Comparison of ENCODE assay signal across 9 cellular contexts in the genomic region with DNA sequence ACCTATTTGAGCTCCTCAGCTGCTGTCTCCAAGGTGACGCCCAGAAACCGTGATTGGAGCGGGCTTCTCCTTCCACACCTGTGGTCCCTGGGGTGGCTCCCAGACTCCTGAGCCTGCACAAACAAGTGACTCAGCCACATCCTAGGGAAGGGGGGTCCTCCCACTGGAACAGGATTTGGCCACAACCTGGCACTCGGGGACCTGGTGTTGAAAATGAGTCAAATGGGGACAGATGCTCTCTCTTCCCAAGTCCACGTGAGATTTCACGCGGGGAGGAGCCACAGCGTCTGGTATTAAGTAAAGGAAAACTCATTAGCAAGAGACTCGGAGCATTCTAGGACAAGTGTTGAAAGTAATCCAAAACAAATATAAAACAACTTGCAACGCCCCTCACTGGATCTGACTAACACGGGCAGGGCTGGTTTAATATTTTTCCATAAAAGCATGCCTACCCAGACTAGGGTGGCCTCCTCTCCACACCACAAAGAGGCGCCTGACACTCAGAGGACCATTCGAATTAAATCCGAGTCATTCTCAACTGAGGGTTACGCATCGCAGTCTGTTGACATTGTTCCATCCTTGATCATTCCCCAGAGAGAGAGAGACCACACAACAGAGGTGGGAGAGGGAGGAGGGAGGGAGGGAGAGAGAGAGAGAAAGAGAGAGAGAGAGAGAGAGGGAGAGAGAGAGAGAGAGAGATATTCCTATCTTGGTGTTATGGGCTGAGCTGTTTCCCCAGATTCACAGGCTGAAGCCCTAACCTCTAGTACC.
DNase-seq lines count a peak whose midpoint lies in the region; ATAC-seq, FAIRE-seq and TF ChIP-seq lines count a peak whose summit lies in the region.
"Had no signal": no experiment of that assay in that cellular context is flagged by ENCODE, and none has a peak within 500 bp of the region (broad histone marks: within the 10 kb centered on the region; RNA-seq: fewer than 3 reads in every experiment).

No MANE protein-coding gene starts in this region.

- H3K14ac ChIP-seq in neuronal stem cell (ENCODE audit: low read length) (no peak overlapping the region), H9 (ENCODE audit: insufficient read depth, low read length) (no peak overlapping the region)

- no peak overlapping the region for H4K8ac ChIP-seq in neuronal stem cell (ENCODE audit: low read depth, low read length)
- H4K8ac ChIP-seq in H9 (replicated peaks; ENCODE audit: insufficient read length, low read depth, low read length) = no peak overlapping the region

- intact Hi-C loops in endothelial cell of umbilical vein (cut with micrococcal nuclease) = loop anchor here (2.0 kb wide), 2 partner anchors 21 to 73 kb away; no protein-coding TSS in a partner anchor

- H4K91ac ChIP-seq in neuronal stem cell (ENCODE audit: low read depth, low read length, poor library complexity) (no peak overlapping the region), H9 (ENCODE audit: insufficient read length, low read depth, low read length) (no peak overlapping the region)

- CTCF ChIA-PET in endothelial cell of umbilical vein (lab: Charles Lee) = interaction anchor here (0.7 to 1.2 kb wide), 3 partner anchors 17 to 51 kb away, joined by 3 to 4 read pairs (median 3); no protein-coding TSS in a partner anchor

- H4K5ac ChIP-seq in H9 (ENCODE audit: insufficient read length, low read depth, low read length) = no peak overlapping the region

- H3K4ac ChIP-seq in neuronal stem cell (ENCODE audit: low read length) = no peak overlapping the region
- H3K4ac ChIP-seq in H9 (ENCODE audit: low read depth, low read length) = no peak overlapping the region

- peaks cover 4% of the 10 kb centered on the region; the same call in 1 of the 2 replicates for H3K27me3 Mint-ChIP-seq in H9 (ENCODE audit: low read depth)

- H3K18ac ChIP-seq in neuronal stem cell (ENCODE audit: low read length) = peak overlapping the region; percentile 25
- no peak overlapping the region for H3K18ac ChIP-seq in H9 (ENCODE audit: insufficient read length, low read depth, low read length)

- no peaks in the 10 kb centered on the region for H4K20me1 ChIP-seq in BLaER1 treated with 17β-estradiol and CSF1 and Interleukin-3, amounts not matched to agents 10 nM and 100 nM
- H4K20me1 ChIP-seq in endothelial cell of umbilical vein (replicated peaks; ENCODE audit: control insufficient read depth, extremely low read depth, insufficient read depth, low read length) (no peaks in the 10 kb centered on the region), H9 (ENCODE audit: control insufficient read depth, insufficient read depth, insufficient read length) (no peaks in the 10 kb centered on the region)

- H3K79me1 ChIP-seq in neuronal stem cell (ENCODE audit: low read depth, low read length) (no peaks in the 10 kb centered on the region), H9 (ENCODE audit: insufficient read depth, low read depth, low read length, poor library complexity, severe bottlenecking) (no peaks in the 10 kb centered on the region)

- no peak for ATAC-seq in HG03378 (IDR thresholded peaks at IDR 0.05; ENCODE audit: unreplicated experiment)

- DNase-seq in NCI-H2029 treated with DMSO at 0.1 percent for 48 hours (lab: John Stamatoyannopoulos, UW) = peak; percentile 45
- DNase-seq in endothelial cell of umbilical vein (ENCODE audit: low read depth, low spot score) = peak; percentile 79
- no peak for DNase-seq in neuronal stem cell (ENCODE audit: low spot score)
- DNase-seq in NCI-H2227 treated with DMSO at 0.1 percent for 48 hours (lab: John Stamatoyannopoulos, UW) = no peak
- no peak for DNase-seq in H9
- DNase-seq in BE2C = no peak

- H3K9me3 ChIP-seq in BLaER1 treated with 17β-estradiol and CSF1 and Interleukin-3, amounts not matched to agents 10 nM and 100 nM (replicated peaks in 1 of 11) = no peaks in the 10 kb centered on the region
- no peaks in the 10 kb centered on the region for H3K9me3 ChIP-seq in endothelial cell of umbilical vein (replicated peaks; ENCODE audit: control insufficient read depth, insufficient read depth, low read length)
- no peaks in the 10 kb centered on the region for H3K9me3 ChIP-seq in neuronal stem cell (replicated peaks in 1 of 2; ENCODE audit: control insufficient read depth in 2 of 2, insufficient read depth in 1 of 2, low read depth in 1 of 2, low read length in 2 of 2)
- H3K9me3 ChIP-seq in H9 (ENCODE audit: control insufficient read depth, low read depth, low read length) = no peaks in the 10 kb centered on the region
- no peaks in the 10 kb centered on the region for H3K9me3 ChIP-seq in BE2C

- no peak overlapping the region for H2BK20ac ChIP-seq in H9 (ENCODE audit: low read depth, low read length, poor library complexity, severe bottlenecking)

- H3K4me2 ChIP-seq in BLaER1 treated with 17β-estradiol and CSF1 and Interleukin-3, amounts not matched to agents 10 nM and 100 nM = peak overlapping the region; percentile 81 to 92 (median 85)
- H3K4me2 ChIP-seq in endothelial cell of umbilical vein (ENCODE audit: insufficient read depth, low read length) (peak overlapping the region; percentile 20), neuronal stem cell (ENCODE audit: insufficient read depth, low read length, poor library complexity, severe bottlenecking) (no peak overlapping the region), H9 (ENCODE audit: insufficient read depth, insufficient read length, low read length) (no peak overlapping the region)

- TF ChIP-seq POLR2A in endothelial cell of umbilical vein (IDR thresholded peaks at IDR 0.05; ENCODE audit: low read depth, low read length) = no peak

- no peak overlapping the region for H2BK15ac ChIP-seq in neuronal stem cell (ENCODE audit: low read length)
- H2BK15ac ChIP-seq in H9 (ENCODE audit: low read depth, low read length) = no peak overlapping the region

- H3K4me3 Mint-ChIP-seq in H9 = no peak overlapping the region

- peak; percentile 92 for FAIRE-seq in endothelial cell of umbilical vein (lab: Jason Lieb, UNC)
- FAIRE-seq: endometrium had no signal

- H3T11ph ChIP-seq in H9 (ENCODE audit: low read length) = no peak overlapping the region

- no peak overlapping the region for H2BK12ac ChIP-seq in neuronal stem cell (ENCODE audit: low read length)
- H2BK12ac ChIP-seq in H9 (ENCODE audit: insufficient read length, low read depth, low read length) = no peak overlapping the region

- dilution Hi-C loops in endothelial cell of umbilical vein (cut with MboI; ENCODE audit: extremely low pct_ligation_motif_present, low sequenced_read_pairs) = no loop called here

- no peak overlapping the region for H3K27ac Mint-ChIP-seq in H9

- peaks cover 61 to 66% (median 63%) of the 10 kb centered on the region in 10 experiments for H3K4me1 ChIP-seq in BLaER1 treated with 17β-estradiol and CSF1 and Interleukin-3, amounts not matched to agents 10 nM and 100 nM
- peaks cover 26% of the 10 kb centered on the region for H3K4me1 ChIP-seq in endothelial cell of umbilical vein (ENCODE audit: control insufficient read depth, extremely low read depth, insufficient read depth, low read length)
- peaks cover 4 to 13% of the 10 kb centered on the region in 2 donors for H3K4me1 ChIP-seq in neuronal stem cell (ENCODE audit: control insufficient read depth in 2 of 2, insufficient read depth in 1 of 2, low read depth in 1 of 2, low read length in 2 of 2)
- H3K4me1 ChIP-seq in H9 (ENCODE audit: insufficient read depth, low read length) = no peaks in the 10 kb centered on the region
- peaks cover 7% of the 10 kb centered on the region for H3K4me1 ChIP-seq in BE2C

- H3K9me3 Mint-ChIP-seq in H9 = no peaks in the 10 kb centered on the region

- no TSS peak for BruUV-seq in endothelial cell of umbilical vein (replicated peaks; lab: Mats Ljungman, UMichigan)

- H2BK120ac ChIP-seq in neuronal stem cell (ENCODE audit: low read depth, low read length) (no peak overlapping the region), H9 (ENCODE audit: low read depth, low read length, poor library complexity, severe bottlenecking) (no peak overlapping the region)

- H3K56ac ChIP-seq in H9 (ENCODE audit: insufficient read length, low read depth, low read length) = no peak overlapping the region

- H3K23ac ChIP-seq in neuronal stem cell (ENCODE audit: low read depth, low read length, poor library complexity) = no peak overlapping the region
- H3K23ac ChIP-seq in H9 (ENCODE audit: insufficient read length, low read depth, low read length) = no peak overlapping the region

- H2AK5ac ChIP-seq in neuronal stem cell (ENCODE audit: low read depth, low read length) = no peak overlapping the region
- H2AK5ac ChIP-seq in H9 (ENCODE audit: insufficient read length, low read length) = no peak overlapping the region

- no peaks in the 10 kb centered on the region; a peak in 1 of 7 replicates for H3K36me3 Mint-ChIP-seq in H9 (ENCODE audit: insufficient read depth in 1 of 3, low read depth in 3 of 3)

- H2AFZ ChIP-seq in endothelial cell of umbilical vein (ENCODE audit: low read depth, low read length) (peak overlapping the region; percentile 67), neuronal stem cell (ENCODE audit: low read length) (no peak overlapping the region), H9 (ENCODE audit: low read length) (no peak overlapping the region)

- peak overlapping the region in 2 of 11 experiments; percentile 8 to 87; a peak in 3 of 22 replicates for H3K27ac ChIP-seq in BLaER1 treated with 17β-estradiol and CSF1 and Interleukin-3, amounts not matched to agents 10 nM and 100 nM
- H3K27ac ChIP-seq in endothelial cell of umbilical vein (ENCODE audit: insufficient read depth, low read depth, low read length) (peak overlapping the region; percentile 44), neuronal stem cell (replicated peaks; ENCODE audit: low read length) (no peak overlapping the region), H9 (ENCODE audit: insufficient read length, low read depth, low read length) (no peak overlapping the region)

- no CpG with 5 or more reads among the region's 16 CpGs for WGBS in neuronal stem cell (ENCODE audit: extremely low coverage in 2 of 2, insufficient read length in 2 of 2, insufficient replicate concordance in 1 of 2), 2 donors
- WGBS in H9 (ENCODE audit: extremely low coverage, insufficient read length, low lambda C conversion rate) = no CpG with 5 or more reads among the region's 16 CpGs

- TF ChIP-seq CTCF in endothelial cell of umbilical vein (IDR thresholded peaks at IDR 0.05; ENCODE audit: extremely low read depth in 1 of 2, insufficient read depth in 1 of 2, low read depth in 1 of 2, low read length in 2 of 2) (no peak), H9 (conservative IDR thresholded peaks at IDR 0.05) (no peak), BE2C (IDR thresholded peaks at IDR 0.05; ENCODE audit: low read depth, low read length) (no peak)

- H3K9ac ChIP-seq in BLaER1 treated with 17β-estradiol and CSF1 and Interleukin-3, amounts not matched to agents 10 nM and 100 nM = peak overlapping the region in 3 of 11 experiments; percentile 2 to 21 (median 12); a peak in 3 of 22 replicates
- H3K9ac ChIP-seq in endothelial cell of umbilical vein (replicated peaks; ENCODE audit: extremely low read depth, insufficient read depth, low read length) = peak overlapping the region; percentile 20
- no peak overlapping the region for H3K9ac ChIP-seq in neuronal stem cell (ENCODE audit: low read depth, low read length, poor library complexity)
- no peak overlapping the region for H3K9ac ChIP-seq in H9 (ENCODE audit: extremely low read depth, insufficient read length, low read length)

- no peaks in the 10 kb centered on the region for H3K79me2 ChIP-seq in endothelial cell of umbilical vein (ENCODE audit: control insufficient read depth, insufficient read depth, low read length)
- H3K79me2 ChIP-seq in H9 (ENCODE audit: insufficient read depth, low read length) = no peaks in the 10 kb centered on the region

- H3K36me3 ChIP-seq in BLaER1 treated with 17β-estradiol and CSF1 and Interleukin-3, amounts not matched to agents 10 nM and 100 nM = no peaks in the 10 kb centered on the region
- no peaks in the 10 kb centered on the region for H3K36me3 ChIP-seq in endothelial cell of umbilical vein (ENCODE audit: control insufficient read depth in 2 of 2, extremely low read depth in 1 of 2, insufficient read depth in 2 of 2, low read length in 2 of 2)
- H3K36me3 ChIP-seq in neuronal stem cell (replicated peaks in 1 of 2; ENCODE audit: control insufficient read depth in 2 of 2, insufficient read depth in 2 of 2, low read length in 2 of 2) = no peaks in the 10 kb centered on the region
- no peaks in the 10 kb centered on the region for H3K36me3 ChIP-seq in BE2C

- H3K4me3 ChIP-seq in BLaER1 treated with 17β-estradiol and CSF1 and Interleukin-3, amounts not matched to agents 10 nM and 100 nM = no peak overlapping the region
- H3K4me3 ChIP-seq in endothelial cell of umbilical vein (replicated peaks in 1 of 3; ENCODE audit: insufficient read depth in 1 of 3, low read depth in 1 of 3, low read length in 3 of 3) (no peak overlapping the region), neuronal stem cell (ENCODE audit: low read length in 2 of 2) (no peak overlapping the region), BE2C (ENCODE audit: low read depth, low read length) (no peak overlapping the region)

- peaks cover 0 to 67% (median 0%) of the 10 kb centered on the region in 11 experiments; a peak in 8 of 22 replicates for H3K27me3 ChIP-seq in BLaER1 treated with 17β-estradiol and CSF1 and Interleukin-3, amounts not matched to agents 10 nM and 100 nM
- H3K27me3 ChIP-seq in endothelial cell of umbilical vein (ENCODE audit: control insufficient read depth in 2 of 2, insufficient read depth in 2 of 2, low read length in 2 of 2) (no peaks in the 10 kb centered on the region), neuronal stem cell (ENCODE audit: control insufficient read depth in 3 of 3, insufficient read depth in 3 of 3, low read depth in 1 of 3, low read length in 3 of 3) (peaks cover 0 to 9% (median 0%) of the 10 kb centered on the region in 3 experiments), H9 (ENCODE audit: insufficient read depth, low read length) (no peaks in the 10 kb centered on the region), BE2C (no peaks in the 10 kb centered on the region)

- POLR2A ChIA-PET in endothelial cell of umbilical vein (lab: Charles Lee) = no interaction called here

- H3K4me1 Mint-ChIP-seq in H9 = peaks cover 9 to 18% of the 10 kb centered on the region in 2 experiments; a peak in 3 of 4 replicates

- H2BK5ac ChIP-seq in neuronal stem cell (ENCODE audit: low read length) (no peak overlapping the region), H9 (ENCODE audit: insufficient read length, low read length) (no peak overlapping the region)

- no peaks in the 10 kb centered on the region for H3K23me2 ChIP-seq in H9 (ENCODE audit: insufficient read length, low read depth, low read length, poor library complexity, severe bottlenecking)

- H3K9me1 ChIP-seq in endothelial cell of umbilical vein (replicated peaks; ENCODE audit: control insufficient read depth, extremely low read depth, insufficient read depth, low read length) = no peaks in the 10 kb centered on the region

Comparison
In these comparisons a context has a peak if more than half of its experiments do, and no peak if none do; other contexts are left out.
1. H3K4me2 ChIP-seq: peak in BLaER1 treated with 17β-estradiol and CSF1 and Interleukin-3, amounts not matched to agents 10 nM and 100 nM (11 of 11) and endothelial cell of umbilical vein (single experiment); none in neuronal stem cell (single experiment) and H9 (single experiment).
2. DNase-seq: peak in NCI-H2029 treated with DMSO at 0.1 percent for 48 hours (single experiment) and endothelial cell of umbilical vein (single experiment); none in neuronal stem cell (single experiment), NCI-H2227 treated with DMSO at 0.1 percent for 48 hours (single experiment), H9 (single experiment) and BE2C (single experiment).